ENCODE assay signal across 8 cellular contexts in genomic region chr11:74726547-74727182, GRCh38. TPM values are rescaled to one million over a fixed set of nuclear protein-coding genes. Genes with fewer than 3 reads are reported as not detected.
A peak's percentile ranks its signal among the peaks of the same experiment; 100 is the strongest.
DNase-seq lines count a peak whose midpoint lies in the region; ATAC-seq and TF ChIP-seq lines count a peak whose summit lies in the region.

No MANE protein-coding gene starts in this region.

- peaks cover 23% of the 10 kb centered on the region for H3K27me3 Mint-ChIP-seq in activated CD4-positive, alpha-beta memory T cell treated with anti-CD3 and anti-CD28 coated beads for 36 hours
- peaks cover 20 to 33% of the 10 kb centered on the region in 2 donors for H3K27me3 Mint-ChIP-seq in effector memory CD8-positive, alpha-beta T cell
- H3K27me3 Mint-ChIP-seq in mesothelial cell of epicardium (ENCODE audit: low read depth), result peaks cover 85% of the 10 kb centered on the region

- intact Hi-C loops in activated CD4-positive, alpha-beta memory T cell treated with anti-CD3 and anti-CD28 coated beads for 36 hours (cut with micrococcal nuclease), result loop anchor here (1.0 kb wide), 1 partner anchor 24 kb away; no protein-coding TSS in a partner anchor

- no peak overlapping the region for H3K4me3 Mint-ChIP-seq in activated CD4-positive, alpha-beta memory T cell treated with anti-CD3 and anti-CD28 coated beads for 36 hours
- H3K4me3 Mint-ChIP-seq in effector memory CD8-positive, alpha-beta T cell, result no peak overlapping the region
- H3K4me3 Mint-ChIP-seq in mesothelial cell of epicardium, result no peak overlapping the region

- no peaks in the 10 kb centered on the region for H3K9me3 ChIP-seq in AG04450 (ENCODE audit: control insufficient read depth, insufficient read depth, low read length)

- no peaks in the 10 kb centered on the region for H3K9me3 Mint-ChIP-seq in activated CD4-positive, alpha-beta memory T cell treated with anti-CD3 and anti-CD28 coated beads for 36 hours
- no peaks in the 10 kb centered on the region for H3K9me3 Mint-ChIP-seq in effector memory CD8-positive, alpha-beta T cell
- no peaks in the 10 kb centered on the region for H3K9me3 Mint-ChIP-seq in mesothelial cell of epicardium

- H3K4me3 ChIP-seq in AG04450 (ENCODE audit: low read depth, low read length), result no peak overlapping the region

- no peak overlapping the region for H3K27ac ChIP-seq in AG04450 (ENCODE audit: low read depth, low read length)

- peaks cover 27% of the 10 kb centered on the region for H3K27me3 ChIP-seq in AG04450 (ENCODE audit: control insufficient read depth, insufficient read depth, low read length)

- CTCF ChIA-PET in AG04450 (lab: Charles Lee), result interaction anchor here (0.6 to 4.7 kb wide), 31 partner anchors 8 to 273 kb away, joined by 3 to 140 read pairs (median 5); partner anchors contain the start of gene RNF169
- CTCF ChIA-PET in activated CD4-positive, alpha-beta memory T cell treated with anti-CD3 and anti-CD28 coated beads for 36 hours (lab: Charles Lee), result interaction anchor here (0.5 to 8.3 kb wide), 32 partner anchors 9 to 571 kb away, joined by 3 to 137 read pairs (median 4); partner anchors contain the start of genes LIPT2 and RNF169

- POLR2A ChIA-PET in AG04450 (lab: Yijun Ruan, JAX), result interaction anchor here (1.0 to 2.5 kb wide), 3 partner anchors 8 to 115 kb away, joined by 3 to 10 read pairs (median 9); no protein-coding TSS in a partner anchor
- POLR2A ChIA-PET in activated CD4-positive, alpha-beta memory T cell treated with anti-CD3 and anti-CD28 coated beads for 36 hours (lab: Charles Lee), result no interaction called here

- ATAC-seq in GM18520 (IDR thresholded peaks at IDR 0.05; ENCODE audit: unreplicated experiment) (peak; percentile 77), HG03159 (IDR thresholded peaks at IDR 0.05; ENCODE audit: unreplicated experiment) (peak; percentile 84)
- ATAC-seq in effector memory CD8-positive, alpha-beta T cell (replicated peaks), result peak; percentile 98

- TF ChIP-seq CTCF in AG04450 (IDR thresholded peaks at IDR 0.05; ENCODE audit: low read depth, low read length), result peak; percentile 99
- peak; percentile 81 for TF ChIP-seq CTCF in mesothelial cell of epicardium (IDR thresholded peaks at IDR 0.05; ENCODE audit: unreplicated experiment)

- no peak overlapping the region for H3K27ac Mint-ChIP-seq in activated CD4-positive, alpha-beta memory T cell treated with anti-CD3 and anti-CD28 coated beads for 36 hours
- H3K27ac Mint-ChIP-seq in effector memory CD8-positive, alpha-beta T cell, result no peak overlapping the region
- no peak overlapping the region for H3K27ac Mint-ChIP-seq in mesothelial cell of epicardium

- peaks cover 6% of the 10 kb centered on the region for H3K4me1 Mint-ChIP-seq in activated CD4-positive, alpha-beta memory T cell treated with anti-CD3 and anti-CD28 coated beads for 36 hours (ENCODE audit: low read depth)
- peaks cover 3 to 9% of the 10 kb centered on the region in 2 donors for H3K4me1 Mint-ChIP-seq in effector memory CD8-positive, alpha-beta T cell (ENCODE audit: low read depth in 2 of 2)
- no peaks in the 10 kb centered on the region for H3K4me1 Mint-ChIP-seq in mesothelial cell of epicardium

- DNase-seq in AG04450 (ENCODE audit: low read depth, low spot score) (peak; percentile 75), NCI-H69 (lab: John Stamatoyannopoulos, UW) (peak; percentile 82), mesothelial cell of epicardium (ENCODE audit: low spot score in 2 of 2, unreplicated experiment in 2 of 2) (peak in 1 of 2 experiments; percentile 75)
- DNase-seq in activated CD4-positive, alpha-beta memory T cell treated with anti-CD3 and anti-CD28 coated beads for 36 hours, result peak; percentile 73
- DNase-seq in effector memory CD8-positive, alpha-beta T cell, result peak; percentile 50 to 57 (median 51)
- DNase-seq in stimulated activated CD8-positive, alpha-beta memory T cell treated with anti-CD3 and anti-CD28 coated beads, Interleukin-4, amount 100 ng/mL, for 4 hours (ENCODE audit: low read depth in 2 of 2, low spot score in 1 of 2), result peak; percentile 6 to 10

- H3K36me3 Mint-ChIP-seq in activated CD4-positive, alpha-beta memory T cell treated with anti-CD3 and anti-CD28 coated beads for 36 hours, result no peaks in the 10 kb centered on the region
- no peaks in the 10 kb centered on the region for H3K36me3 Mint-ChIP-seq in effector memory CD8-positive, alpha-beta T cell (ENCODE audit: insufficient read depth)
- no peaks in the 10 kb centered on the region for H3K36me3 Mint-ChIP-seq in mesothelial cell of epicardium

RNA-seq across cellular contexts. Expression of gene CHRDL2, which starts 4.6 kb away (rescaled TPM):
- 0.88 and 0.91 TPM in 2 replicates for polyA plus RNA-seq in AG04450 (2011; rRNA removed)
- polyA minus RNA-seq in AG04450 (2011; rRNA and poly(A)+ RNA removed), result 0.37 and 0.39 TPM in 2 replicates
- total RNA-seq in activated CD4-positive, alpha-beta memory T cell treated with anti-CD3 and anti-CD28 coated beads for 36 hours, result not detected
- 0.45 to 0.65 TPM in 2 of 3 replicates, not detected in the other for total RNA-seq in mesothelial cell of epicardium

RNA-seq across cellular contexts. Expression of gene RNF169, which starts 22.0 kb away (rescaled TPM):
- polyA plus RNA-seq in AG04450 (2011; rRNA removed), result 10.0 and 12.3 TPM in 2 replicates
- 31.4 and 42.4 TPM in 2 replicates for polyA minus RNA-seq in AG04450 (2011; rRNA and poly(A)+ RNA removed)
- 10 to 100 TPM; 14.3 to 14.9 TPM for total RNA-seq in activated CD4-positive, alpha-beta memory T cell treated with anti-CD3 and anti-CD28 coated beads for 36 hours
- 22.9 to 24.2 TPM (median 23.7 TPM) in 3 replicates for total RNA-seq in mesothelial cell of epicardium
